8 cellular contexts compared by ENCODE assay signal in the genomic region with DNA sequence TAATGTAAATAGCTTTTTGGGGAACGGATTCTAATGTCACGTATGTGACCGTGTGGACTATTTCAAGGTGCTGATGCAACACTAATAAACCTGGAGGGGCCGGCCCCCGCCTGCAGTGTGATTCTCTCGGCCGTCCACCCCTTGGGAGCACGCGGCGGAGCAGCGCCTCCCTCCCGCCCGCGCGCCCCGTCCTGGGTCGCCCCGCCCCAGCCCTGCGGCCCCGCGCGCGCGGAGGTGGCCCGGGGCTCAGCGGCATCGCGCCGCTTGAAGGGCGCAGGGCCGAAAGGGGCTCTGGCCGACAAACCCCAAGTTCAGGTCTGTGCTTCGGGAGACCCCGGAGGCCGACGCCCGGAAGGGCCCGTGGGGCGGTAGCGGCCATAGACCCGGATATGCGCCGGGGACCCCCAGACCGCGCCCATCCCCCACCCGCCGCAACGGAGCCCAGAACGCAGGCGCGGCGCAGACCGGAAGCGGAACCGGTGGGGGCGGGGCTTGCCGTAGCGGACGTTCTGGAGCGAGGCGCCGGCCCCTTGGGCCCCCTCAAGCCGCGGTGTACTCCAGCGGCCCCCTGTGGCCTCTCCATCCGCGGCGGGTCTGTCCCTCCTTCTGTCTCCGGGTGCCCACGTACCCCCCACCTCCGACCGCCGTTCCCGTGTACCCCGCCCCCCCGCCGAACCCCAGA. TPM values are rescaled to one million over a fixed set of nuclear protein-coding genes. Genes with fewer than 3 reads are reported as not detected.
DNase-seq lines count a peak whose midpoint lies in the region; ATAC-seq and TF ChIP-seq lines count a peak whose summit lies in the region.

Gene TEX22 (plus strand): TSS at position 495 of the 682 bp plus-strand sequence. CDS start 803 bp downstream, outside the sequence.

- 0 to 1% methylated on average over 55 to 77 of the region's 77 CpGs for WGBS in lung, 2 donors

- peaks cover 5 to 14% of the 10 kb centered on the region in 2 donors for H3K36me3 ChIP-seq in lung (ENCODE audit: control insufficient read depth in 2 of 2, insufficient read depth in 2 of 2, low read length in 2 of 2)

- intact Hi-C loops in dorsolateral prefrontal cortex (cut with DNase I) = loop anchor here in 1 of 2 donors (2.0 kb wide), 1 partner anchor 17 kb away; no protein-coding TSS in a partner anchor

- H3K4me1 ChIP-seq in lung (ENCODE audit: control insufficient read depth in 2 of 2, insufficient read depth in 2 of 2, low read length in 2 of 2) = peaks cover 7 to 24% of the 10 kb centered on the region in 2 donors

- H3K4me3 ChIP-seq in dorsolateral prefrontal cortex = peak within 1 kb of the TSS; percentile 70 to 98 (median 88)
- peak within 1 kb of the TSS; percentile 75 for H3K4me3 ChIP-seq in lung

- peak; percentile 63 for ATAC-seq in HG03457 (IDR thresholded peaks at IDR 0.05; ENCODE audit: unreplicated experiment)
- peak; percentile 87 for ATAC-seq in lung (ENCODE audit: insufficient read depth, low FRiP score)

- DNase-seq in AG20443 (ENCODE audit: low spot score) = peak; percentile 97
- DNase-seq in NCI-H69 (lab: John Stamatoyannopoulos, UW) = peak; percentile 94
- DNase-seq in activated CD4-positive, alpha-beta T cell treated with anti-CD3 and anti-CD28 coated beads, Interleukin-2, amount 50 U/mL, for 4 hours = peak; percentile 84 to 85
- peak; percentile 72 to 91 (median 82) for DNase-seq in dorsolateral prefrontal cortex
- peak; percentile 88 for DNase-seq in lung (ENCODE audit: low spot score)
- peak; percentile 71 to 98 (median 78) for DNase-seq in stimulated activated CD4-positive, alpha-beta T cell treated with anti-CD3 and anti-CD28 coated beads, TNF-alpha, amount 100 ng/mL, for 1 hour (ENCODE audit: low read depth in 3 of 3, low spot score in 1 of 3)

- no peaks in the 10 kb centered on the region for H3K27me3 ChIP-seq in dorsolateral prefrontal cortex
- no peaks in the 10 kb centered on the region for H3K27me3 ChIP-seq in lung (ENCODE audit: control insufficient read depth, insufficient read depth)

- TF ChIP-seq CTCF in dorsolateral prefrontal cortex (IDR thresholded peaks at IDR 0.05 in 54 of 56, conservative IDR thresholded peaks at IDR 0.05 in 2 of 56; ENCODE audit: low read depth in 1 of 56, partially characterized antibody in 56 of 56) = peak in 51 of 56 donors; percentile 20 to 72 (median 46)
- TF ChIP-seq CTCF in lung (IDR thresholded peaks at IDR 0.05; ENCODE audit: control extremely low read depth, extremely low read depth) = no peak

- H3K27ac ChIP-seq in dorsolateral prefrontal cortex = peak within 1 kb of the TSS; percentile 36 to 98 (median 91)
- peak within 1 kb of the TSS; percentile 81 to 95 for H3K27ac ChIP-seq in lung (ENCODE audit: low read depth in 1 of 2, low read length in 1 of 2)

- H3K9me3 ChIP-seq in lung (ENCODE audit: control insufficient read depth in 2 of 2, insufficient read depth in 1 of 2, low read length in 1 of 2) = peaks cover 0 to 2% of the 10 kb centered on the region in 2 donors

- peak; percentile 77 for TF ChIP-seq POLR2A in GM19193 (IDR thresholded peaks at IDR 0.05; ENCODE audit: extremely low read depth, insufficient read depth, insufficient read length)

RNA-seq across cellular contexts. Expression of gene TEX22, which starts in this region (rescaled TPM):
- total RNA-seq in dorsolateral prefrontal cortex (10 to 100 TPM in 1 of 120 experiments, 1 to 10 TPM in 113, under 1 TPM in 6; 0.38 to 13.1 (median 3.6) TPM), lung (1 to 10 TPM in 1 of 2 donors, under 1 TPM in 1; 0.40 to 2.1 TPM)
- under 1 TPM; 0.17 to 0.18 TPM for polyA plus RNA-seq in lung

Comparison
In these comparisons a context has a peak if more than half of its experiments do, and no peak if none do; other contexts are left out.
1. Peak in every context shown above with its lines: DNase-seq, ATAC-seq, H3K4me3 ChIP-seq and H3K27ac ChIP-seq.